In genomic region chr3:49867871-49868321, GRCh38 we compare ENCODE assay signal across 10 cellular contexts. TPM values are rescaled to one million over a fixed set of nuclear protein-coding genes. Genes with fewer than 3 reads are reported as not detected.
A peak's percentile ranks its signal among the peaks of the same experiment; 100 is the strongest.
DNase-seq lines count a peak whose midpoint lies in the region; ATAC-seq and TF ChIP-seq lines count a peak whose summit lies in the region.
"Had no signal": no experiment of that assay in that cellular context is flagged by ENCODE, and none has a peak within 500 bp of the region (broad histone marks: within the 10 kb centered on the region; RNA-seq: fewer than 3 reads in every experiment).

No MANE protein-coding gene starts in this region.

- no peaks in the 10 kb centered on the region for H3K36me3 Mint-ChIP-seq in activated CD4-positive, alpha-beta T cell treated with anti-CD3 and anti-CD28 coated beads for 36 hours (ENCODE audit: low read depth)
- H3K36me3 Mint-ChIP-seq in endothelial cell (ENCODE audit: low read depth, unreplicated experiment) (no peaks in the 10 kb centered on the region), progenitor cell of endocrine pancreas (ENCODE audit: insufficient read depth) (no peaks in the 10 kb centered on the region)

- DNase-seq in activated CD4-positive, alpha-beta T cell treated with anti-CD3 and anti-CD28 coated beads for 36 hours = peak; percentile 49
- DNase-seq in activated CD4-positive, alpha-beta T cell treated with anti-CD3 and anti-CD28 coated beads for 1 hour = no peak
- DNase-seq in OCI-M1 (lab: John Stamatoyannopoulos, UW) (peak; percentile 42), endothelial cell (ENCODE audit: low spot score) (peak; percentile 58), progenitor cell of endocrine pancreas (ENCODE audit: low spot score, unreplicated experiment) (peak; percentile 51), T-helper 1 cell (no peak), cortex of kidney (lab: John Stamatoyannopoulos, UW) (no peak)
- DNase-seq: right lobe of liver had no signal

- no peaks in the 10 kb centered on the region for H3K9me3 Mint-ChIP-seq in activated CD4-positive, alpha-beta T cell treated with anti-CD3 and anti-CD28 coated beads for 36 hours (ENCODE audit: low read depth)
- H3K9me3 Mint-ChIP-seq in endothelial cell (ENCODE audit: unreplicated experiment) (no peaks in the 10 kb centered on the region), progenitor cell of endocrine pancreas (ENCODE audit: low read depth) (no peaks in the 10 kb centered on the region)

- CTCF ChIA-PET in activated CD4-positive, alpha-beta T cell treated with anti-CD3 and anti-CD28 coated beads for 36 hours (lab: Charles Lee) = no interaction called here

- POLR2A ChIA-PET in activated CD4-positive, alpha-beta T cell treated with anti-CD3 and anti-CD28 coated beads for 36 hours (lab: Charles Lee) = no interaction called here

- intact Hi-C loops in activated CD4-positive, alpha-beta T cell treated with anti-CD3 and anti-CD28 coated beads for 36 hours (cut with DNase I, micrococcal nuclease) = no loop called here

- no peaks in the 10 kb centered on the region for H3K4me1 Mint-ChIP-seq in activated CD4-positive, alpha-beta T cell treated with anti-CD3 and anti-CD28 coated beads for 36 hours
- H3K4me1 Mint-ChIP-seq in endothelial cell (ENCODE audit: unreplicated experiment) (peaks cover 3% of the 10 kb centered on the region), progenitor cell of endocrine pancreas (ENCODE audit: low read depth) (peaks cover 1% of the 10 kb centered on the region)

- no peak overlapping the region for H3K27ac Mint-ChIP-seq in activated CD4-positive, alpha-beta T cell treated with anti-CD3 and anti-CD28 coated beads for 36 hours
- H3K27ac Mint-ChIP-seq in endothelial cell (ENCODE audit: unreplicated experiment) (no peak overlapping the region), progenitor cell of endocrine pancreas (no peak overlapping the region)

- peaks cover 32% of the 10 kb centered on the region for H3K27me3 Mint-ChIP-seq in activated CD4-positive, alpha-beta T cell treated with anti-CD3 and anti-CD28 coated beads for 36 hours
- peaks cover 9% of the 10 kb centered on the region for H3K27me3 Mint-ChIP-seq in endothelial cell (ENCODE audit: unreplicated experiment)
- peaks cover 73% of the 10 kb centered on the region for H3K27me3 Mint-ChIP-seq in progenitor cell of endocrine pancreas

- no peak for TF ChIP-seq CTCF in endothelial cell (IDR thresholded peaks at IDR 0.05; ENCODE audit: unreplicated experiment)
- TF ChIP-seq CTCF in progenitor cell of endocrine pancreas (IDR thresholded peaks at IDR 0.05; ENCODE audit: unreplicated experiment) = no peak

- H3K4me3 Mint-ChIP-seq in activated CD4-positive, alpha-beta T cell treated with anti-CD3 and anti-CD28 coated beads for 36 hours = no peak overlapping the region
- H3K4me3 Mint-ChIP-seq in endothelial cell (ENCODE audit: unreplicated experiment) (no peak overlapping the region), progenitor cell of endocrine pancreas (ENCODE audit: low read depth) (no peak overlapping the region)

- ATAC-seq in activated CD4-positive, alpha-beta T cell treated with anti-CD3 and anti-CD28 coated beads for 36 hours = peak; percentile 27
- no peak for ATAC-seq in HG02938 (IDR thresholded peaks at IDR 0.05; ENCODE audit: unreplicated experiment)

RNA-seq across cellular contexts. Expression of gene CAMKV, which starts 1.8 kb away (rescaled TPM):
- 1 to 10 TPM; 1.1 to 1.3 TPM for total RNA-seq in activated CD4-positive, alpha-beta T cell treated with anti-CD3 and anti-CD28 coated beads for 36 hours
- total RNA-seq in endothelial cell (ENCODE audit: unreplicated experiment) = 0.67 TPM
- 1.6 and 2.1 TPM in 2 replicates for total RNA-seq in progenitor cell of endocrine pancreas
- total RNA-seq: right lobe of liver had no signal

RNA-seq across cellular contexts. Expression of gene TRAIP, which starts 11.5 kb away (rescaled TPM):
- 10 to 100 TPM; 25.1 to 28.1 TPM for total RNA-seq in activated CD4-positive, alpha-beta T cell treated with anti-CD3 and anti-CD28 coated beads for 36 hours
- 6.2 TPM for total RNA-seq in endothelial cell (ENCODE audit: unreplicated experiment)
- 16.2 and 20.6 TPM in 2 replicates for total RNA-seq in progenitor cell of endocrine pancreas

RNA-seq across cellular contexts. Expression of gene MST1R, which starts 35.8 kb away (rescaled TPM):
- total RNA-seq in activated CD4-positive, alpha-beta T cell treated with anti-CD3 and anti-CD28 coated beads for 36 hours = 1 to 10 TPM in 1 of 2 experiments, under 1 TPM in 1; 0.86 to 1.2 TPM
- 0.67 TPM for total RNA-seq in endothelial cell (ENCODE audit: unreplicated experiment)
- 4.4 and 6.5 TPM in 2 replicates for total RNA-seq in progenitor cell of endocrine pancreas
- total RNA-seq: SK-MEL-5 had no signal

RNA-seq across cellular contexts. Expression of gene UBA7, which starts 54.1 kb away (rescaled TPM):
- 10 to 100 TPM; 85.5 to 85.7 TPM for total RNA-seq in activated CD4-positive, alpha-beta T cell treated with anti-CD3 and anti-CD28 coated beads for 36 hours
- 6.0 TPM for total RNA-seq in endothelial cell (ENCODE audit: unreplicated experiment)
- 1.2 and 2.2 TPM in 2 replicates for total RNA-seq in progenitor cell of endocrine pancreas

Comparison
In these comparisons a context has a peak if more than half of its experiments do, and no peak if none do; other contexts are left out.
1. DNase-seq: peak in activated CD4-positive, alpha-beta T cell treated with anti-CD3 and anti-CD28 coated beads for 36 hours (single experiment), OCI-M1 (single experiment), endothelial cell (single experiment) and progenitor cell of endocrine pancreas (single experiment); none in activated CD4-positive, alpha-beta T cell treated with anti-CD3 and anti-CD28 coated beads for 1 hour (single experiment), T-helper 1 cell (0 of 5) and cortex of kidney (single experiment).